ENCODE assay signal across 8 cellular contexts in the genomic region with DNA sequence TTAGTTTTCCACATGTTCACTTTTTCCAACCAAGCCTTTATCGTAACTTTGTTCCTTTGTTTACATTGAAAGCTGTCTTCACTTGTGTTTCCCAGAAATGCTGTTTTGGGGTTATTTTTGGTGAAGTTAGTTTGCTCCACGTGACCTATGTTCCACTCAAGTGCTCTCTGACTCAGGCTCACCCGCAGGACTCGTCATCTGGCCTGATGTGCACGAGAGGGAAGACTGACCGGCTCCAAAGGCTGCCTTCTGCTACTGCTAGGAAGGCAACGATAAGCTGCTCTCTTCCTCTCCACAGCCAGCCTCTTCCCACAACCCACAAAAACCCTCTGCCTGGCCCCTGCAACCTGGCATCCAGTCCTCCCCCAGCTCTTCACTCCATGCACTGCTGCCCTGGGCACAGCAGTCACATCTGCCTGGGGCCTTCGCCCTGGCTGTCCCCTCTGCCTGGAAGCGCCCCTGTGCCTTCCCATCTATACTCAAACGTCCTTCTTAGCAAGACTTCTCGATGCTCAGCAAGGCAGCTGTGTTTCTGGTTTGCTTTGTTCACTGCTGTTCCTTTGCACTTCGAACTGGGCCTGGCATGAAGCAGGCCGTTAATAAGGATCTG. TPM values are rescaled to one million over a fixed set of nuclear protein-coding genes. Genes with fewer than 3 reads are reported as not detected.
DNase-seq lines count a peak whose midpoint lies in the region; ATAC-seq and TF ChIP-seq lines count a peak whose summit lies in the region.

No MANE protein-coding gene starts in this region.

- in situ Hi-C loops in KBM-7 (cut with MboI; ENCODE audit: low pct_unique_long_range_greater_than_20kb, low sequenced_read_pairs): no loop called here

- no peak overlapping the region for H3K18ac ChIP-seq in mesendoderm (ENCODE audit: low read length)

- no peak for TF ChIP-seq POLR2A in tibial nerve (IDR thresholded peaks at IDR 0.05)

- H3K4me1 Mint-ChIP-seq in Caco-2 (ENCODE audit: low read depth, unreplicated experiment) (no peaks in the 10 kb centered on the region), natural killer cell (peaks cover 25% of the 10 kb centered on the region in 2 donors)

- POLR2A ChIA-PET in Caco-2 (lab: Charles Lee): no interaction called here

- H3K4me3 Mint-ChIP-seq in Caco-2 (ENCODE audit: unreplicated experiment) (no peak overlapping the region), natural killer cell (peak overlapping the region; percentile 75)

- H3K4me1 ChIP-seq in Caco-2: 0 out of 2 replicates have a peak, but pooled peaks cover 3% of the 10 kb centered on the region
- H3K4me1 ChIP-seq in tibial nerve: peaks cover 0 to 88% (median 54%) of the 10 kb centered on the region in 4 donors
- H3K4me1 ChIP-seq in mesendoderm (ENCODE audit: control insufficient read depth, low read depth, low read length): no peaks in the 10 kb centered on the region

- no peak overlapping the region for H3K9ac ChIP-seq in mesendoderm (ENCODE audit: low read length)

- H2AK5ac ChIP-seq in mesendoderm (ENCODE audit: low read length): no peak overlapping the region

- H3K27me3 ChIP-seq in Caco-2 (replicated peaks; ENCODE audit: control insufficient read depth, insufficient read depth, low read length): no peaks in the 10 kb centered on the region
- no peaks in the 10 kb centered on the region for H3K27me3 ChIP-seq in tibial nerve
- no peaks in the 10 kb centered on the region for H3K27me3 ChIP-seq in mesendoderm (ENCODE audit: insufficient read depth, low read length, poor library complexity)

- no peak overlapping the region for H4K8ac ChIP-seq in mesendoderm (ENCODE audit: low read depth, low read length)

- 0 out of 2 replicates have a peak, but pooled peaks cover 1% of the 10 kb centered on the region for H3K36me3 ChIP-seq in Caco-2 (ENCODE audit: control insufficient read depth, insufficient read depth, low read length)
- H3K36me3 ChIP-seq in tibial nerve: peaks cover 0 to 5% (median 0%) of the 10 kb centered on the region in 3 donors
- no peaks in the 10 kb centered on the region for H3K36me3 ChIP-seq in mesendoderm (ENCODE audit: control insufficient read depth, insufficient read depth, low read length)

- no peak overlapping the region for H3K4me3 ChIP-seq in Caco-2 (ENCODE audit: low read depth, low read length)
- H3K4me3 ChIP-seq in tibial nerve: peak overlapping the region in 3 of 4 donors; percentile 6 to 30 (median 16)
- H3K4me3 ChIP-seq in mesendoderm (ENCODE audit: low read length): no peak overlapping the region

- H3K9me3 Mint-ChIP-seq in Caco-2 (ENCODE audit: unreplicated experiment) (no peaks in the 10 kb centered on the region), natural killer cell (no peaks in the 10 kb centered on the region)

- no TSS peak for BruUV-seq in Caco-2 (replicated peaks; lab: Mats Ljungman, UMichigan)

- no peak overlapping the region for H3K4me2 ChIP-seq in mesendoderm (ENCODE audit: low read length)

- no peak overlapping the region for H2BK15ac ChIP-seq in mesendoderm (replicated peaks; ENCODE audit: low read depth)

- H3K23ac ChIP-seq in mesendoderm (ENCODE audit: low read length): no peak overlapping the region

- CTCF ChIA-PET in Caco-2 (lab: Charles Lee): interaction anchor here (1.2 kb wide), 1 partner anchor 171 kb away, joined by 6 read pairs; no protein-coding TSS in a partner anchor

- no peak overlapping the region for H3K56ac ChIP-seq in mesendoderm (ENCODE audit: low read length)

- WGBS in tibial nerve, 2 donors: 8 to 12% methylated on average over 13 of the region's 13 CpGs
- WGBS in mesendoderm (ENCODE audit: extremely low coverage, insufficient coverage, low lambda C conversion rate): no CpG with 5 or more reads among the region's 13 CpGs

- H3K79me1 ChIP-seq in mesendoderm (ENCODE audit: low read length): peaks cover 20% of the 10 kb centered on the region

- no peak overlapping the region for H2BK5ac ChIP-seq in mesendoderm (ENCODE audit: low read length)

- intact Hi-C loops in Caco-2 (cut with micrococcal nuclease; ENCODE audit: unreplicated experiment) (no loop called here), natural killer cell (cut with micrococcal nuclease) (no loop called here)

- ATAC-seq in esophagus mucosa (peak; percentile 70), natural killer cell (peak; percentile 44 to 74 (median 60)), GM18909 (IDR thresholded peaks at IDR 0.05; ENCODE audit: poor library complexity, unreplicated experiment) (no peak)

- H3K4ac ChIP-seq in mesendoderm (ENCODE audit: low read depth, low read length): no peak overlapping the region

- no peaks in the 10 kb centered on the region for H3K9me3 ChIP-seq in Caco-2
- no peaks in the 10 kb centered on the region for H3K9me3 ChIP-seq in tibial nerve

- H3K79me2 ChIP-seq in mesendoderm (ENCODE audit: control insufficient read depth, insufficient read depth, low read length): peaks cover 9% of the 10 kb centered on the region

- TF ChIP-seq CTCF in Caco-2 (IDR thresholded peaks at IDR 0.05; ENCODE audit: insufficient read depth in 1 of 2, low read depth in 1 of 2, low read length in 1 of 2, severe bottlenecking in 1 of 2, unreplicated experiment in 1 of 2) (no peak), natural killer cell (IDR thresholded peaks at IDR 0.05) (no peak), tibial nerve (IDR thresholded peaks at IDR 0.05) (no peak)

- TF ChIP-seq EP300 in tibial nerve (IDR thresholded peaks at IDR 0.05): peak; percentile 81 to 84

- peaks cover 7% of the 10 kb centered on the region for H3K36me3 Mint-ChIP-seq in Caco-2 (ENCODE audit: insufficient read depth, unreplicated experiment)
- no peaks in the 10 kb centered on the region for H3K36me3 Mint-ChIP-seq in natural killer cell

- DNase-seq in Caco-2 (no peak), KBM-7 (peak; percentile 79), natural killer cell (no peak), tibial nerve (ENCODE audit: low spot score in 2 of 2) (peak; percentile 61 to 81), mesendoderm (no peak)
- peak; percentile 65 for DNase-seq in activated CD8-positive, alpha-beta memory T cell treated with anti-CD3 and anti-CD28 coated beads for 24 hours

- H2BK120ac ChIP-seq in mesendoderm (ENCODE audit: low read depth, low read length): no peak overlapping the region

- H4K5ac ChIP-seq in mesendoderm (ENCODE audit: low read length): no peak overlapping the region

- peak overlapping the region; percentile 21 for H3K27ac Mint-ChIP-seq in Caco-2 (ENCODE audit: unreplicated experiment)
- H3K27ac Mint-ChIP-seq in natural killer cell: peak overlapping the region; percentile 74 to 80

- H3K27ac ChIP-seq in tibial nerve (peak overlapping the region; percentile 71 to 95 (median 88)), mesendoderm (ENCODE audit: low read depth, low read length) (no peak overlapping the region)

- H3K27me3 Mint-ChIP-seq in Caco-2 (ENCODE audit: insufficient read depth, unreplicated experiment) (no peaks in the 10 kb centered on the region), natural killer cell (ENCODE audit: low read depth in 2 of 2) (no peaks in the 10 kb centered on the region)

RNA-seq across cellular contexts. Expression of a gene that starts 28.0 kb away (rescaled TPM):
- total RNA-seq in Caco-2 (2022) (33.1 and 34.0 TPM in 2 replicates), esophagus mucosa (11.4 TPM), natural killer cell (10 to 100 TPM; 12.2 to 20.9 (median 19.2) TPM), tibial nerve (10 to 100 TPM; 15.3 to 45.8 (median 25.8) TPM)
- polyA plus RNA-seq in mesendoderm (2013, experiment 1 of 2): 13.4 TPM
- 13.1 TPM for polyA plus RNA-seq in mesendoderm (2013, experiment 2 of 2)

Comparison
In these comparisons a context has a peak if more than half of its experiments do, and no peak if none do; other contexts are left out.
1. DNase-seq: peak in KBM-7 (single experiment), activated CD8-positive, alpha-beta memory T cell treated with anti-CD3 and anti-CD28 coated beads for 24 hours (single experiment) and tibial nerve (2 of 2); none in Caco-2 (0 of 2), natural killer cell (single experiment) and mesendoderm (single experiment).
2. H3K4me3 ChIP-seq: peak in tibial nerve (3 of 4); none in Caco-2 (single experiment) and mesendoderm (single experiment).